Comparison of ENCODE assay signal across 8 cellular contexts in genomic region chr9:84667571-84668203, GRCh38. TPM values are rescaled to one million over a fixed set of nuclear protein-coding genes. Genes with fewer than 3 reads are reported as not detected.
DNase-seq lines count a peak whose midpoint lies in the region; ATAC-seq, FAIRE-seq and TF ChIP-seq lines count a peak whose summit lies in the region.

No MANE protein-coding gene starts in this region.

- peak overlapping the region in 4 of 5 donors; percentile 10 to 48 (median 26) for H3K4me3 Mint-ChIP-seq in immature natural killer cell

- no TSS peak for BruUV-seq in A673 (replicated peaks; lab: Mats Ljungman, UMichigan)

- no peak for TF ChIP-seq POLR2A in GM12892 (IDR thresholded peaks at IDR 0.05; ENCODE audit: low read depth, low read length)

- no peaks in the 10 kb centered on the region for H3K36me3 ChIP-seq in A673 (ENCODE audit: insufficient read depth, low read length, poor library complexity, severe bottlenecking)

- POLR2A ChIA-PET in A673 (lab: Charles Lee; ENCODE audit: low non-redundant PET), result no interaction called here

- H3K27ac Mint-ChIP-seq in immature natural killer cell, result no peak overlapping the region

- H3K27me3 Mint-ChIP-seq in immature natural killer cell (ENCODE audit: low read depth in 3 of 3), result peaks cover 5 to 37% (median 11%) of the 10 kb centered on the region in 3 donors

- CTCF ChIA-PET in A673 (lab: Charles Lee), result no interaction called here

- peak; percentile 21 for ATAC-seq in HG03378 (IDR thresholded peaks at IDR 0.05; ENCODE audit: unreplicated experiment)
- no peak for ATAC-seq in stimulated activated naive CD8-positive, alpha-beta T cell treated with anti-CD3 and anti-CD28 coated beads, Interleukin-15, Interleukin-2, amounts not matched to agents 100 U/mL and 50 U/mL, for 24 hours

- H3K4me1 Mint-ChIP-seq in immature natural killer cell, result peaks cover 13 to 17% of the 10 kb centered on the region in 2 donors

- peak overlapping the region; percentile 12 for H3K4me3 ChIP-seq in A673 (ENCODE audit: low read depth, low read length, poor library complexity, severe bottlenecking)
- peak overlapping the region; percentile 42 for H3K4me3 ChIP-seq in astrocyte of the cerebellum (ENCODE audit: low read depth, low read length)

- H3K9me3 Mint-ChIP-seq in immature natural killer cell, result peaks cover 0 to 1% (median 0%) of the 10 kb centered on the region in 6 donors

- intact Hi-C loops in A673 (cut with micrococcal nuclease; ENCODE audit: unreplicated experiment), result loop anchor here (10.0 kb wide), 1 partner anchor 287 kb away; no protein-coding TSS in a partner anchor

- in situ Hi-C loops in astrocyte of the cerebellum (cut with HindIII; ENCODE audit: low sequenced_read_pairs), result no loop called here

- no peaks in the 10 kb centered on the region for H3K9me3 ChIP-seq in A673 (ENCODE audit: low read depth, low read length, poor library complexity, severe bottlenecking)

- FAIRE-seq in GM12892 (lab: Jason Lieb, UNC) (no peak), RCC 7860 (lab: Jason Lieb, UNC) (no peak)

- H3K27ac ChIP-seq in A673 (ENCODE audit: low read depth, low read length, poor library complexity, severe bottlenecking), result no peak overlapping the region

- peaks cover 71% of the 10 kb centered on the region for H3K27me3 ChIP-seq in A673 (replicated peaks; ENCODE audit: insufficient read depth, low read depth, low read length, poor library complexity)

- H3K4me1 ChIP-seq in A673 (ENCODE audit: insufficient read depth, low read length, poor library complexity, severe bottlenecking), result peaks cover 5% of the 10 kb centered on the region

- H3K36me3 Mint-ChIP-seq in immature natural killer cell, result no peaks in the 10 kb centered on the region

- DNase-seq in A673 (ENCODE audit: low spot score) (peak; percentile 36), GM12892 (ENCODE audit: insufficient read length) (peak; percentile 5), astrocyte of the cerebellum (ENCODE audit: low read depth) (no peak), immature natural killer cell (no peak), RCC 7860 (ENCODE audit: low spot score) (no peak)
- DNase-seq in stimulated activated naive CD8-positive, alpha-beta T cell treated with anti-CD3 and anti-CD28 coated beads, Interleukin-15, Interleukin-2, amounts not matched to agents 100 U/mL and 50 U/mL, for 24 hours, result peak; percentile 4
- DNase-seq in stimulated activated CD4-positive, alpha-beta T cell treated with anti-CD3 and anti-CD28 coated beads, Interleukin-2, amount 100 ng/mL, for 48 hours, result no peak

- TF ChIP-seq CTCF in A673 (conservative IDR thresholded peaks at IDR 0.05; ENCODE audit: low read depth, low read length) (peak; percentile 46), astrocyte of the cerebellum (IDR thresholded peaks at IDR 0.05; ENCODE audit: low read depth, low read length, missing control alignments) (peak; percentile 72)

RNA-seq across cellular contexts. Expression of gene NTRK2, which starts 1.8 kb away (rescaled TPM):
- 0.04 and 0.06 TPM in 2 replicates for total RNA-seq in A673 (2021)
- 0.28 TPM for polyA plus RNA-seq in GM12892 (2012; ENCODE audit: missing spikeins)
- not detected for polyA plus RNA-seq in immature natural killer cell

Comparison
In these comparisons a context has a peak if more than half of its experiments do, and no peak if none do; other contexts are left out.
1. DNase-seq: peak in A673 (single experiment), GM12892 (single experiment) and stimulated activated naive CD8-positive, alpha-beta T cell treated with anti-CD3 and anti-CD28 coated beads, Interleukin-15, Interleukin-2, amounts not matched to agents 100 U/mL and 50 U/mL, for 24 hours (single experiment); none in astrocyte of the cerebellum (single experiment), immature natural killer cell (0 of 3), RCC 7860 (single experiment) and stimulated activated CD4-positive, alpha-beta T cell treated with anti-CD3 and anti-CD28 coated beads, Interleukin-2, amount 100 ng/mL, for 48 hours (0 of 2).